In the genomic region with DNA sequence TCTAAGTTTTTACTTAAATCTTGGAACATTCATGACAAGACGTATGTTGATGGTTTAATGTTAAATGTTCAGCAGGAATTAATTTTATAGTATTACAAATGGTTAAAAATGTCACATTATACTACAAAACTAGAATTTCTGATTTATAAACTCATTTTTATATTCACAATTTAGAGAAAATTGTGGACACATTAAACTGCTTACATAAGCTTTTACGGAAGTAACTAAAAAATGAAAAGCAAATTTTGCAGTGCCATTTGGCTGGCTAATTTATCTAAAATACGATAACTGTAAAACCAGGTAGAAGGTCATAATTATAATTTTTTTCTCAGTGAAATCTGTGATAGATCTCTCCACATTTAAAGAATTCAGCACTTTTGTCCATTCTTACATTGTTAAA, we compare ENCODE assay signal across 34 cellular contexts.
A peak's percentile ranks its signal among the peaks of the same experiment; 100 is the strongest.
DNase-seq lines count a peak whose midpoint lies in the region; ATAC-seq, FAIRE-seq and TF ChIP-seq lines count a peak whose summit lies in the region.
"Had no signal": no experiment of that assay in that cellular context is flagged by ENCODE, and none has a peak within 500 bp of the region (broad histone marks: within the 10 kb centered on the region; RNA-seq: fewer than 3 reads in every experiment).

No MANE protein-coding gene starts in this region.

- H3K18ac ChIP-seq in IMR-90 (ENCODE audit: low read depth, low read length): no peak overlapping the region

- H3K4me3 ChIP-seq in HepG2 (replicated peaks in 1 of 3; ENCODE audit: insufficient read depth in 1 of 3, low read depth in 2 of 3, low read length in 3 of 3) (no peak overlapping the region), right lobe of liver (no peak overlapping the region), IMR-90 (ENCODE audit: insufficient read depth, low read depth, low read length) (no peak overlapping the region), heart left ventricle (no peak overlapping the region)
- H3K4me3 ChIP-seq: A549; BLaER1; BLaER1 treated with 17β-estradiol and CSF1 and Interleukin-3, amounts not matched to agents 10 nM and 100 nM had no signal

- H3K27me3 ChIP-seq in HepG2 (ENCODE audit: control insufficient read depth in 1 of 2, insufficient read depth in 2 of 2, low read length in 2 of 2) (peaks cover 0 to 6% of the 10 kb centered on the region in 2 experiments; a peak in 2 of 5 replicates), right lobe of liver (no peaks in the 10 kb centered on the region), IMR-90 (ENCODE audit: control insufficient read depth, insufficient read depth, low read length) (no peaks in the 10 kb centered on the region; the same call in 1 of the 2 replicates), heart left ventricle (no peaks in the 10 kb centered on the region)
- H3K27me3 ChIP-seq: BE2C; BLaER1; BLaER1 treated with 17β-estradiol and CSF1 and Interleukin-3, amounts not matched to agents 10 nM and 100 nM had no signal

- no peak for ATAC-seq in HepG2
- no peak for ATAC-seq in right lobe of liver
- no peak for ATAC-seq in IMR-90 (ENCODE audit: low read depth)
- ATAC-seq in HG03135 (IDR thresholded peaks at IDR 0.05; ENCODE audit: unreplicated experiment): no peak
- no peak for ATAC-seq in HG02763 (IDR thresholded peaks at IDR 0.05; ENCODE audit: unreplicated experiment)
- no peak for ATAC-seq in heart left ventricle
- ATAC-seq: A549; CD8-positive, alpha-beta T cell had no signal

- no peaks in the 10 kb centered on the region for H3K79me2 ChIP-seq in HepG2 (ENCODE audit: insufficient read depth, low read length)

- no peak overlapping the region for H2BK120ac ChIP-seq in IMR-90 (ENCODE audit: low read depth, low read length)

- CTCF ChIA-PET in HepG2 (lab: Yijun Ruan, JAX; ENCODE audit: low intra/inter-chr PET ratio, low total read pairs) (no interaction called here), IMR-90 (lab: Yijun Ruan, JAX) (no interaction called here)

- H3K36me3 ChIP-seq in HepG2 (replicated peaks in 1 of 2; ENCODE audit: control insufficient read depth in 1 of 2, insufficient read depth in 2 of 2, low read length in 2 of 2) (no peaks in the 10 kb centered on the region), right lobe of liver (no peaks in the 10 kb centered on the region), IMR-90 (ENCODE audit: control insufficient read depth, insufficient read depth, low read length) (no peaks in the 10 kb centered on the region), heart left ventricle (no peaks in the 10 kb centered on the region)
- H3K36me3 ChIP-seq: BE2C; BLaER1; BLaER1 treated with 17β-estradiol and CSF1 and Interleukin-3, amounts not matched to agents 10 nM and 100 nM had no signal

- H3K56ac ChIP-seq in IMR-90 (ENCODE audit: extremely low read depth, insufficient read depth, low read length): no peak overlapping the region

- no peaks in the 10 kb centered on the region for H4K20me1 ChIP-seq in HepG2 (ENCODE audit: insufficient read depth, low read length)
- H4K20me1 ChIP-seq in IMR-90 (ENCODE audit: insufficient read depth, low read length): no peaks in the 10 kb centered on the region
- H4K20me1 ChIP-seq: BLaER1; BLaER1 treated with 17β-estradiol and CSF1 and Interleukin-3, amounts not matched to agents 10 nM and 100 nM had no signal

- no peak overlapping the region for H2AFZ ChIP-seq in HepG2 (ENCODE audit: low read length)
- H2AFZ ChIP-seq in IMR-90 (replicated peaks; ENCODE audit: low read length, poor library complexity): no peak overlapping the region

- TF ChIP-seq RAD21 in HepG2 (CRISPR knock-in tag; IDR thresholded peaks at IDR 0.05): no peak
- no peak for TF ChIP-seq RAD21 in IMR-90 (IDR thresholded peaks at IDR 0.05; ENCODE audit: low read length)

- TF ChIP-seq POLR2A in HepG2 (IDR thresholded peaks at IDR 0.05; ENCODE audit: insufficient read depth in 1 of 2, low read depth in 2 of 2, low read length in 2 of 2) (no peak), right lobe of liver (IDR thresholded peaks at IDR 0.05) (no peak), IMR-90 (IDR thresholded peaks at IDR 0.05; ENCODE audit: low read depth, low read length) (no peak), heart left ventricle (IDR thresholded peaks at IDR 0.05) (no peak)

- no peak overlapping the region for H2BK5ac ChIP-seq in IMR-90 (ENCODE audit: low read depth, low read length, poor library complexity, severe bottlenecking)

- H4K5ac ChIP-seq in IMR-90 (ENCODE audit: low read depth, low read length): no peak overlapping the region

- no peak overlapping the region for H3K14ac ChIP-seq in IMR-90 (replicated peaks; ENCODE audit: low read depth, low read length)

- POLR2A ChIA-PET in HepG2 (lab: Yijun Ruan, JAX): no interaction called here
- POLR2A ChIA-PET in IMR-90 (lab: Charles Lee; ENCODE audit: unreplicated experiment): no interaction called here

- in situ Hi-C loops in HepG2 (cut with HindIII; ENCODE audit: extremely low pct_ligation_motif_present, low pct_unique_long_range_greater_than_20kb): no loop called here
- in situ Hi-C loops in IMR-90 (cut with MboI; ENCODE audit: low sequenced_read_pairs): no loop called here

- 5% methylated on average over 3 of the region's 3 CpGs for WGBS in HepG2 (ENCODE audit: low lambda C conversion rate)
- 83% methylated on average over 3 of the region's 3 CpGs for WGBS in right lobe of liver (ENCODE audit: insufficient coverage, low coverage, low lambda C conversion rate, missing lambda C conversion rate)
- WGBS in IMR-90 (ENCODE audit: extremely low coverage in 2 of 2, insufficient read length in 1 of 2), 2 experiments: no CpG with 5 or more reads among the region's 3 CpGs
- WGBS in heart left ventricle, 4 donors: 86 to 90% (median 89%) methylated on average over 3 of the region's 3 CpGs

- no peak for TF ChIP-seq CTCF in HepG2 (CRISPR knock-in tag; IDR thresholded peaks at IDR 0.05)
- TF ChIP-seq CTCF in right lobe of liver (IDR thresholded peaks at IDR 0.05): no peak
- TF ChIP-seq CTCF in IMR-90 (conservative IDR thresholded peaks at IDR 0.05; ENCODE audit: low read depth, low read length): no peak
- TF ChIP-seq CTCF in heart left ventricle (IDR thresholded peaks at IDR 0.05): no peak

- H3K27ac ChIP-seq in HepG2 (ENCODE audit: extremely low read length, insufficient read depth, low read length) (no peak overlapping the region), right lobe of liver (no peak overlapping the region), IMR-90 (ENCODE audit: insufficient read depth, low read length) (no peak overlapping the region), heart left ventricle (no peak overlapping the region)
- H3K27ac ChIP-seq: 22Rv1; A549; BLaER1; BLaER1 treated with 17β-estradiol and CSF1 and Interleukin-3, amounts not matched to agents 10 nM and 100 nM; C4-2B had no signal

- no TSS peak for BruUV-seq in HepG2 (replicated peaks; lab: Mats Ljungman, UMichigan)
- BruUV-seq in IMR-90 (replicated peaks; lab: Mats Ljungman, UMichigan): no TSS peak

- H3K4me2 ChIP-seq in HepG2 (ENCODE audit: low read depth, low read length): no peak overlapping the region
- H3K4me2 ChIP-seq in IMR-90 (ENCODE audit: low read depth, low read length): no peak overlapping the region
- H3K4me2 ChIP-seq: A549; BLaER1; BLaER1 treated with 17β-estradiol and CSF1 and Interleukin-3, amounts not matched to agents 10 nM and 100 nM had no signal

- no peak overlapping the region for H2BK20ac ChIP-seq in IMR-90 (ENCODE audit: low read depth, low read length)

- no peak overlapping the region for H3K4ac ChIP-seq in IMR-90 (ENCODE audit: low read depth, low read length)

- no peak for DNase-seq in HepG2 (ENCODE audit: low spot score)
- DNase-seq in right lobe of liver: no peak
- DNase-seq in IMR-90: no peak
- no peak for DNase-seq in heart left ventricle
- DNase-seq: 8988T; ACHN; AML-193; BE2C; C1 segment of cervical spinal cord; Caco-2; Calu3; CD4-positive, alpha-beta memory T cell; CD4-positive, alpha-beta T cell; CD4-positive, CD25-positive, alpha-beta regulatory T cell; CD8-positive, alpha-beta memory T cell; CD8-positive, alpha-beta T cell; COR-L47; DMS 273 treated with DMSO at 0.1 percent for 48 hours; DMS153; DMS53; DMS79; DMS79 treated with DMSO at 0.1 percent for 48 hours; DND-41; EL had no signal

- H4K8ac ChIP-seq in IMR-90 (ENCODE audit: low read depth in 2 of 2, low read length in 2 of 2): no peak overlapping the region

- dilution Hi-C loops in IMR-90 (cut with HindIII; ENCODE audit: low sequenced_read_pairs, unreplicated experiment): no loop called here

- H3K23ac ChIP-seq in IMR-90 (ENCODE audit: low read depth, low read length): no peak overlapping the region

- no peaks in the 10 kb centered on the region for H3K9me1 ChIP-seq in IMR-90 (ENCODE audit: insufficient read depth, low read length)

- H4K91ac ChIP-seq in IMR-90 (ENCODE audit: insufficient read depth, low read depth, low read length): no peak overlapping the region

- H3K9ac ChIP-seq in HepG2 (ENCODE audit: insufficient read depth, low read depth, low read length): no peak overlapping the region
- no peak overlapping the region for H3K9ac ChIP-seq in IMR-90 (ENCODE audit: low read depth, low read length)
- H3K9ac ChIP-seq: BLaER1; BLaER1 treated with 17β-estradiol and CSF1 and Interleukin-3, amounts not matched to agents 10 nM and 100 nM had no signal

- H3K79me1 ChIP-seq in IMR-90 (ENCODE audit: low read depth in 1 of 2, low read length in 2 of 2): no peaks in the 10 kb centered on the region

- intact Hi-C loops in HepG2 (cut with micrococcal nuclease; ENCODE audit: unreplicated experiment): no loop called here
- intact Hi-C loops in right lobe of liver (cut with DNase I): no loop called here
- intact Hi-C loops in IMR-90 (cut with micrococcal nuclease): no loop called here
- intact Hi-C loops in heart left ventricle (cut with DNase I): no loop called here

- no peak for FAIRE-seq in HepG2 (lab: Jason Lieb, UNC)
- FAIRE-seq in A204.1 (lab: Jason Lieb, UNC): peak; percentile 62
- FAIRE-seq in colon (lab: Jason Lieb, UNC): peak; percentile 62
- FAIRE-seq: A549, D721Med had no signal

- no peak overlapping the region for H2AK5ac ChIP-seq in IMR-90 (ENCODE audit: low read depth, low read length)

- TF ChIP-seq EP300 in HepG2 (IDR thresholded peaks at IDR 0.05; ENCODE audit: low read depth in 2 of 2, low read length in 2 of 2): no peak
- no peak for TF ChIP-seq EP300 in HepG2 (CRISPR knock-in tag; IDR thresholded peaks at IDR 0.05; ENCODE audit: borderline replicate concordance)

- H2AK9ac ChIP-seq in IMR-90 (replicated peaks; ENCODE audit: low read depth, low read length, poor library complexity): no peak overlapping the region

- H3K9me3 ChIP-seq in HepG2 (ENCODE audit: low read length) (no peaks in the 10 kb centered on the region), right lobe of liver (peaks cover 0 to 2% (median 0%) of the 10 kb centered on the region in 4 donors), IMR-90 (ENCODE audit: control insufficient read depth, insufficient read depth, low read length) (no peaks in the 10 kb centered on the region), heart left ventricle (no peaks in the 10 kb centered on the region)
- H3K9me3 ChIP-seq: A549; BE2C; BLaER1; BLaER1 treated with 17β-estradiol and CSF1 and Interleukin-3, amounts not matched to agents 10 nM and 100 nM; Caco-2 had no signal

- no peaks in the 10 kb centered on the region for H3K4me1 ChIP-seq in HepG2 (ENCODE audit: insufficient read depth, low read length)
- no peaks in the 10 kb centered on the region for H3K4me1 ChIP-seq in right lobe of liver
- no peaks in the 10 kb centered on the region for H3K4me1 ChIP-seq in IMR-90 (ENCODE audit: control insufficient read depth, insufficient read depth, low read length)
- no peaks in the 10 kb centered on the region for H3K4me1 ChIP-seq in heart left ventricle
- H3K4me1 ChIP-seq: A549; BE2C; BLaER1; BLaER1 treated with 17β-estradiol and CSF1 and Interleukin-3, amounts not matched to agents 10 nM and 100 nM; Caco-2 had no signal

- no peak overlapping the region for H2BK15ac ChIP-seq in IMR-90 (ENCODE audit: low read depth, low read length)
